32 cellular contexts compared by ENCODE assay signal in genomic region chr10:50885097-50885859, GRCh38. TPM values are rescaled to one million over a fixed set of nuclear protein-coding genes. Genes with fewer than 3 reads are reported as not detected.
DNase-seq lines count a peak whose midpoint lies in the region; ATAC-seq and TF ChIP-seq lines count a peak whose summit lies in the region.
"Had no signal": no experiment of that assay in that cellular context is flagged by ENCODE, and none has a peak within 500 bp of the region (broad histone marks: within the 10 kb centered on the region; RNA-seq: fewer than 3 reads in every experiment).

Gene A1CF (minus strand): TSS chr10:50885627. CDS start chr10:50859940, 25,687 bp downstream.

- POLR2A ChIA-PET in CD8-positive, alpha-beta memory T cell (lab: Charles Lee) = no interaction called here

- H3K4me3 ChIP-seq in endodermal cell (ENCODE audit: low read length) (peak within 1 kb of the TSS; percentile 9), mucosa of descending colon (no peak within 1 kb of the TSS)
- H3K4me3 ChIP-seq in CD8-positive, alpha-beta memory T cell (ENCODE audit: low read length) = no peak within 1 kb of the TSS
- H3K4me3 ChIP-seq: BLaER1 treated with 17β-estradiol and CSF1 and Interleukin-3, amounts not matched to agents 10 nM and 100 nM; psoas muscle; stomach; tibial artery had no signal

- ATAC-seq in mucosa of descending colon (peak; percentile 97), GM21619 (IDR thresholded peaks at IDR 0.05; ENCODE audit: unreplicated experiment) (no peak)
- ATAC-seq: psoas muscle had no signal

- no peaks in the 10 kb centered on the region for H3K36me3 Mint-ChIP-seq in endodermal cell (ENCODE audit: low read depth)
- no peaks in the 10 kb centered on the region for H3K36me3 Mint-ChIP-seq in type B pancreatic cell
- H3K36me3 Mint-ChIP-seq in CD8-positive, alpha-beta memory T cell = no peaks in the 10 kb centered on the region
- H3K36me3 Mint-ChIP-seq: memory B cell had no signal

- H3K27ac Mint-ChIP-seq in endodermal cell (no peak within 1 kb of the TSS), type B pancreatic cell (peak within 1 kb of the TSS; percentile 14)
- no peak within 1 kb of the TSS for H3K27ac Mint-ChIP-seq in CD8-positive, alpha-beta memory T cell
- H3K27ac Mint-ChIP-seq: activated CD4-positive, alpha-beta memory T cell treated with anti-CD3 and anti-CD28 coated beads, Interleukin-2, amount 10 ng/mL, durations not matched to agents 7 days and 5 days; memory B cell; T-helper 1 cell treated with Interleukin-12 subunit alpha and Interleukin-12 subunit beta and Interleukin-4 antibody, amounts not matched to agents 30 μg/mL and 1 μg/mL, for 36 hours had no signal

- H3K4me3 Mint-ChIP-seq in endodermal cell = no peak within 1 kb of the TSS
- H3K4me3 Mint-ChIP-seq in type B pancreatic cell = peak within 1 kb of the TSS; percentile 80
- no peak within 1 kb of the TSS for H3K4me3 Mint-ChIP-seq in CD8-positive, alpha-beta memory T cell
- H3K4me3 Mint-ChIP-seq: activated CD4-positive, alpha-beta memory T cell treated with anti-CD3 and anti-CD28 coated beads, Interleukin-2, amount 10 ng/mL, durations not matched to agents 7 days and 5 days; memory B cell; T-helper 1 cell treated with Interleukin-12 subunit alpha and Interleukin-12 subunit beta and Interleukin-4 antibody, amounts not matched to agents 30 μg/mL and 1 μg/mL, for 36 hours had no signal

- H3K4me1 Mint-ChIP-seq in endodermal cell (peaks cover 6% of the 10 kb centered on the region), type B pancreatic cell (ENCODE audit: unreplicated experiment) (no peaks in the 10 kb centered on the region)
- H3K4me1 Mint-ChIP-seq in CD8-positive, alpha-beta memory T cell = no peaks in the 10 kb centered on the region
- H3K4me1 Mint-ChIP-seq: activated CD4-positive, alpha-beta memory T cell treated with anti-CD3 and anti-CD28 coated beads, Interleukin-2, amount 10 ng/mL, durations not matched to agents 7 days and 5 days; memory B cell had no signal

- no peaks in the 10 kb centered on the region for H3K36me3 ChIP-seq in endodermal cell (ENCODE audit: control insufficient read depth, insufficient read depth, low read length)
- no peaks in the 10 kb centered on the region for H3K36me3 ChIP-seq in mucosa of descending colon (ENCODE audit: low read depth)
- no peaks in the 10 kb centered on the region for H3K36me3 ChIP-seq in CD8-positive, alpha-beta memory T cell (ENCODE audit: insufficient read depth, low read length)
- H3K36me3 ChIP-seq: BLaER1 treated with 17β-estradiol and CSF1 and Interleukin-3, amounts not matched to agents 10 nM and 100 nM; stomach; tibial artery had no signal

- H3K27me3 Mint-ChIP-seq in endodermal cell (ENCODE audit: insufficient read depth) = no peaks in the 10 kb centered on the region
- H3K27me3 Mint-ChIP-seq in type B pancreatic cell = no peaks in the 10 kb centered on the region
- H3K27me3 Mint-ChIP-seq in CD8-positive, alpha-beta memory T cell = peaks cover 7 to 60% of the 10 kb centered on the region in 2 donors

- WGBS in endodermal cell (ENCODE audit: insufficient coverage in 1 of 2, insufficient read length in 1 of 2), 2 experiments = 89 to 92% methylated on average over 5 to 7 of the region's 7 CpGs

- TF ChIP-seq CTCF in endodermal cell (conservative IDR thresholded peaks at IDR 0.05) = no peak
- TF ChIP-seq CTCF in mucosa of descending colon (IDR thresholded peaks at IDR 0.05) = no peak
- TF ChIP-seq CTCF in type B pancreatic cell (conservative IDR thresholded peaks at IDR 0.05) = no peak

- H3K9me3 ChIP-seq in endodermal cell (ENCODE audit: control insufficient read depth, low read length) (no peaks in the 10 kb centered on the region), mucosa of descending colon (no peaks in the 10 kb centered on the region)
- no peaks in the 10 kb centered on the region for H3K9me3 ChIP-seq in CD8-positive, alpha-beta memory T cell (ENCODE audit: low read length)
- H3K9me3 ChIP-seq: BLaER1 treated with 17β-estradiol and CSF1 and Interleukin-3, amounts not matched to agents 10 nM and 100 nM; psoas muscle; stomach; tibial artery had no signal

- H3K27ac ChIP-seq in endodermal cell (ENCODE audit: low read depth, low read length) = no peak within 1 kb of the TSS
- H3K27ac ChIP-seq in CD8-positive, alpha-beta memory T cell (ENCODE audit: low read depth, low read length) = no peak within 1 kb of the TSS
- H3K27ac ChIP-seq: BLaER1 treated with 17β-estradiol and CSF1 and Interleukin-3, amounts not matched to agents 10 nM and 100 nM; psoas muscle; RWPE1; stomach; tibial artery had no signal

- H3K9me3 Mint-ChIP-seq in endodermal cell = no peaks in the 10 kb centered on the region
- H3K9me3 Mint-ChIP-seq in type B pancreatic cell = no peaks in the 10 kb centered on the region
- no peaks in the 10 kb centered on the region for H3K9me3 Mint-ChIP-seq in CD8-positive, alpha-beta memory T cell
- H3K9me3 Mint-ChIP-seq: activated CD4-positive, alpha-beta memory T cell treated with anti-CD3 and anti-CD28 coated beads, Interleukin-2, amount 10 ng/mL, durations not matched to agents 7 days and 5 days; memory B cell; T-helper 1 cell treated with Interleukin-12 subunit alpha and Interleukin-12 subunit beta and Interleukin-4 antibody, amounts not matched to agents 30 μg/mL and 1 μg/mL, for 36 hours had no signal

- no peak within 1 kb of the TSS for H3K9ac ChIP-seq in endodermal cell (ENCODE audit: extremely low read depth, low read length, poor library complexity, severe bottlenecking)
- H3K9ac ChIP-seq: BLaER1 treated with 17β-estradiol and CSF1 and Interleukin-3, amounts not matched to agents 10 nM and 100 nM had no signal

- H3K4me1 ChIP-seq in endodermal cell (ENCODE audit: control insufficient read depth, insufficient read depth, low read length) (peaks cover 9% of the 10 kb centered on the region), mucosa of descending colon (ENCODE audit: low read depth) (peaks cover 8% of the 10 kb centered on the region)
- H3K4me1 ChIP-seq in CD8-positive, alpha-beta memory T cell (ENCODE audit: insufficient read depth, low read length) = no peaks in the 10 kb centered on the region
- H3K4me1 ChIP-seq: BLaER1 treated with 17β-estradiol and CSF1 and Interleukin-3, amounts not matched to agents 10 nM and 100 nM; psoas muscle; stomach; tibial artery had no signal

- H3K27me3 ChIP-seq in endodermal cell (ENCODE audit: control insufficient read depth, insufficient read depth, low read length, poor library complexity, severe bottlenecking) = no peaks in the 10 kb centered on the region
- no peaks in the 10 kb centered on the region for H3K27me3 ChIP-seq in CD8-positive, alpha-beta memory T cell (ENCODE audit: insufficient read depth, low read length, poor library complexity, severe bottlenecking)
- H3K27me3 ChIP-seq: BLaER1 treated with 17β-estradiol and CSF1 and Interleukin-3, amounts not matched to agents 10 nM and 100 nM; stomach had no signal

- DNase-seq in HT-29 (ENCODE audit: low spot score) (peak; percentile 14), endodermal cell (no peak), mucosa of descending colon (peak in 1 of 3 donors; percentile 72), type B pancreatic cell (ENCODE audit: extremely low spot score, unreplicated experiment) (no peak)
- no peak for DNase-seq in CD8-positive, alpha-beta memory T cell
- DNase-seq in activated CD4-positive, CD25-positive, alpha-beta regulatory T cell (lab: John Stamatoyannopoulos, UW) = no peak
- DNase-seq: activated CD4-positive, alpha-beta memory T cell treated with anti-CD3 and anti-CD28 coated beads, Interleukin-2, amount 10 ng/mL, durations not matched to agents 7 days and 5 days; activated CD4-positive, alpha-beta T cell treated with anti-CD3 and anti-CD28 coated beads for 1 hour; activated CD8-positive, alpha-beta memory T cell treated with anti-CD3 and anti-CD28 coated beads, Interleukin-2, amount 50 U/mL, for 48 hours; activated naive CD4-positive, alpha-beta T cell treated with anti-CD3 and anti-CD28 coated beads, Interleukin-2, amount 50 U/mL, for 16 hours; amniotic stem cell; Calu3; effector CD8-positive, alpha-beta T cell; head of caudate nucleus; KBM-7; MM.1S; NCI-H2081; NCI-H226; NCI-H748 treated with DMSO at 0.1 percent for 48 hours; psoas muscle; stimulated activated CD4-positive, alpha-beta T cell treated with anti-CD3 and anti-CD28 coated beads, Interleukin-2, amount 100 ng/mL, for 24 hours; stomach; tibial artery had no signal

- CTCF ChIA-PET in CD8-positive, alpha-beta memory T cell (lab: Charles Lee) = no interaction called here

- intact Hi-C loops in mucosa of descending colon (cut with DNase I, micrococcal nuclease) = no loop called here

RNA-seq across cellular contexts. Expression of gene A1CF, which starts in this region (rescaled TPM):
- total RNA-seq in HT-29 (2014; rRNA removed; shearing (Covaris generic)) = 0.03 and 0.16 TPM in 2 replicates
- total RNA-seq in endodermal cell (1 to 10 TPM in 1 of 2 donors, under 1 TPM in 1; 0.33 to 1.9 TPM), mucosa of descending colon (10 to 100 TPM; 25.3 to 74.8 (median 33.1) TPM), type B pancreatic cell (ENCODE audit: low replicate concordance) (12.1 and 26.1 TPM in 2 replicates)
- polyA plus RNA-seq in endodermal cell (2013, experiment 1 of 2) = 0.18 TPM
- 0.04 TPM for polyA plus RNA-seq in endodermal cell (2013, experiment 2 of 2)
- total RNA-seq in CD8-positive, alpha-beta memory T cell = not detected
- not detected for polyA plus RNA-seq in CD8-positive, alpha-beta memory T cell
- total RNA-seq: activated CD4-positive, alpha-beta memory T cell treated with anti-CD3 and anti-CD28 coated beads, Interleukin-2, amount 10 ng/mL, durations not matched to agents 7 days and 5 days; Calu3; fibroblast of villous mesenchyme; H1; skeletal muscle tissue had no signal
- polyA plus RNA-seq: esophagus, H1 had no signal

Comparison
In these comparisons a context has a peak if more than half of its experiments do, and no peak if none do; other contexts are left out.
1. Peak in DNase-seq in HT-29; RNA of the gene not detected or under 1 TPM.